2 cellular contexts compared by ENCODE assay signal in genomic region chr16:9169094-9169493, GRCh38.
TF ChIP-seq lines count a peak whose summit lies in the region.

No MANE protein-coding gene starts in this region.

TF ChIP-seq in HepG2, 621 proteins besides CTCF, POLR2A, EP300 and RAD21:
- TF ChIP-seq, protein P1, sequence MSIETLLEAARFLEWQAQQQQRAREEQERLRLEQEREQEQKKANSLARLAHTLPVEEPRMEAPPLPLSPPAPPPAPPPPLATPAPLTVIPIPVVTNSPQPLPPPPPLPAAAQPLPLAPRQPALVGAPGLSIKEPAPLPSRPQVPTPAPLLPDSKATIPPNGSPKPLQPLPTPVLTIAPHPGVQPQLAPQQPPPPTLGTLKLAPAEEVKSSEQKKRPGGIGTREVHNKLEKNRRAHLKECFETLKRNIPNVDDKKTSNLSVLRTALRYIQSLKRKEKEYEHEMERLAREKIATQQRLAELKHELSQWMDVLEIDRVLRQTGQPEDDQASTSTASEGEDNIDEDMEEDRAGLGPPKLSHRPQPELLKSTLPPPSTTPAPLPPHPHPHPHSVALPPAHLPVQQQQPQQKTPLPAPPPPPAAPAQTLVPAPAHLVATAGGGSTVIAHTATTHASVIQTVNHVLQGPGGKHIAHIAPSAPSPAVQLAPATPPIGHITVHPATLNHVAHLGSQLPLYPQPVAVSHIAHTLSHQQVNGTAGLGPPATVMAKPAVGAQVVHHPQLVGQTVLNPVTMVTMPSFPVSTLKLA (IDR thresholded peaks at IDR 0.05): peak; percentile 75
- no peak for TF ChIP-seq CCDC6 (CRISPR knock-in tag; IDR thresholded peaks at IDR 0.05)
- no peak for TF ChIP-seq PREB (CRISPR knock-in tag; IDR thresholded peaks at IDR 0.05)
- no peak for TF ChIP-seq FOXJ3 (CRISPR knock-in tag; IDR thresholded peaks at IDR 0.05; ENCODE audit: borderline replicate concordance)
- TF ChIP-seq HHEX (CRISPR knock-in tag; IDR thresholded peaks at IDR 0.05): no peak

TF ChIP-seq in H1, 55 proteins besides CTCF, POLR2A, EP300 and RAD21 (continued from another document):
- TF ChIP-seq SP1 (IDR thresholded peaks at IDR 0.05; ENCODE audit: low read depth, low read length): no peak
TF ChIP-seq in H1: peak in this region for 0.
